In the genomic region with DNA sequence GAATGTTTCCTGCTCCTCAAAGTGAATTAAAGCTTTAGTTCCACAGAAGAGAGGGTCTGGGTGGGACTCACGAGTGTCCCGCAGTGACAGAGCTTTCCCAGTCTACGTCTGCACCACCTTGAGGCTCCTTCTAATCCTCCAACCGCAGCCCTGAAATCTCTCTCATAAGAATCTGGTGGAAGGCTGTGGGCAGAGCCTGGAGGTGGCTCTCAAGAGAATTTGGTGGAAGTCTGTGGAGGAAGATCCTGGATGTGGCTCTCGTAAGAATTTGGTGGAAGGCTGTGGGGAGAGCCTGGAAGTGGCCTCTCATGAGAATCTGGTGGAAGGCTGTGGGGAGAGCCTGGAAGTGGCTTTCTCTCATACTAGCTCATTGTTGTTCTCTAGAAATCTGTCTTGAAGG, we compare ENCODE assay signal across 1 cellular context.
TF ChIP-seq lines count a peak whose summit lies in the region.

No MANE protein-coding gene starts in this region.

TF ChIP-seq in K562, 482 proteins besides CTCF, POLR2A, EP300 and RAD21:
- TF ChIP-seq, protein P1, sequence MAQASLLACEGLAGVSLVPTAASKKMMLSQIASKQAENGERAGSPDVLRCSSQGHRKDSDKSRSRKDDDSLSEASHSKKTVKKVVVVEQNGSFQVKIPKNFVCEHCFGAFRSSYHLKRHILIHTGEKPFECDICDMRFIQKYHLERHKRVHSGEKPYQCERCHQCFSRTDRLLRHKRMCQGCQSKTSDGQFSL (CRISPR knock-in tag; IDR thresholded peaks at IDR 0.05): no peak
- TF ChIP-seq, protein P1 (tag; IDR thresholded peaks at IDR 0.05): no peak
- no peak for TF ChIP-seq ZNF23 (CRISPR knock-in tag; IDR thresholded peaks at IDR 0.05)
- no peak for TF ChIP-seq SRF (CRISPR knock-in tag; IDR thresholded peaks at IDR 0.05)
- TF ChIP-seq, protein P2, sequence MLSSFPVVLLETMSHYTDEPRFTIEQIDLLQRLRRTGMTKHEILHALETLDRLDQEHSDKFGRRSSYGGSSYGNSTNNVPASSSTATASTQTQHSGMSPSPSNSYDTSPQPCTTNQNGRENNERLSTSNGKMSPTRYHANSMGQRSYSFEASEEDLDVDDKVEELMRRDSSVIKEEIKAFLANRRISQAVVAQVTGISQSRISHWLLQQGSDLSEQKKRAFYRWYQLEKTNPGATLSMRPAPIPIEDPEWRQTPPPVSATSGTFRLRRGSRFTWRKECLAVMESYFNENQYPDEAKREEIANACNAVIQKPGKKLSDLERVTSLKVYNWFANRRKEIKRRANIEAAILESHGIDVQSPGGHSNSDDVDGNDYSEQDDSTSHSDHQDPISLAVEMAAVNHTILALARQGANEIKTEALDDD (IDR thresholded peaks at IDR 0.05): no peak
- TF ChIP-seq ZNF197 (CRISPR knock-in tag; IDR thresholded peaks at IDR 0.05; ENCODE audit: low read depth): no peak
- no peak for TF ChIP-seq HDAC8 (tag; IDR thresholded peaks at IDR 0.05)
- TF ChIP-seq POLR2AphosphoS5 (IDR thresholded peaks at IDR 0.05; ENCODE audit: control insufficient read depth, insufficient read depth, low read depth, low read length): no peak
- TF ChIP-seq, protein P3, sequence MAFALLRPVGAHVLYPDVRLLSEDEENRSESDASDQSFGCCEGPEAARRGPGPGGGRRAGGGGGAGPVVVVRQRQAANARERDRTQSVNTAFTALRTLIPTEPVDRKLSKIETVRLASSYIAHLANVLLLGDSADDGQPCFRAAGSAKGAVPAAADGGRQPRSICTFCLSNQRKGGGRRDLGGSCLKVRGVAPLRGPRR (CRISPR knock-in tag; IDR thresholded peaks at IDR 0.05): no peak
- TF ChIP-seq, protein P4, sequence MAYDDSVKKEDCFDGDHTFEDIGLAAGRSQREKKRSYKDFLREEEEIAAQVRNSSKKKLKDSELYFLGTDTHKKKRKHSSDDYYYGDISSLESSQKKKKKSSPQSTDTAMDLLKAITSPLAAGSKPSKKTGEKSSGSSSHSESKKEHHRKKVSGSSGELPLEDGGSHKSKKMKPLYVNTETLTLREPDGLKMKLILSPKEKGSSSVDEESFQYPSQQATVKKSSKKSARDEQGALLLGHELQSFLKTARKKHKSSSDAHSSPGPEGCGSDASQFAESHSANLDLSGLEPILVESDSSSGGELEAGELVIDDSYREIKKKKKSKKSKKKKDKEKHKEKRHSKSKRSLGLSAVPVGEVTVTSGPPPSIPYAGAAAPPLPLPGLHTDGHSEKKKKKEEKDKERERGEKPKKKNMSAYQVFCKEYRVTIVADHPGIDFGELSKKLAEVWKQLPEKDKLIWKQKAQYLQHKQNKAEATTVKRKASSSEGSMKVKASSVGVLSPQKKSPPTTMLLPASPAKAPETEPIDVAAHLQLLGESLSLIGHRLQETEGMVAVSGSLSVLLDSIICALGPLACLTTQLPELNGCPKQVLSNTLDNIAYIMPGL (CRISPR knock-in tag; IDR thresholded peaks at IDR 0.05): no peak
- TF ChIP-seq, protein P5, sequence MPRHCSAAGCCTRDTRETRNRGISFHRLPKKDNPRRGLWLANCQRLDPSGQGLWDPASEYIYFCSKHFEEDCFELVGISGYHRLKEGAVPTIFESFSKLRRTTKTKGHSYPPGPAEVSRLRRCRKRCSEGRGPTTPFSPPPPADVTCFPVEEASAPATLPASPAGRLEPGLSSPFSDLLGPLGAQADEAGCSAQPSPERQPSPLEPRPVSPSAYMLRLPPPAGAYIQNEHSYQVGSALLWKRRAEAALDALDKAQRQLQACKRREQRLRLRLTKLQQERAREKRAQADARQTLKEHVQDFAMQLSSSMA (CRISPR knock-in tag; IDR thresholded peaks at IDR 0.05): no peak
- no peak for TF ChIP-seq ZNF699 (CRISPR knock-in tag; IDR thresholded peaks at IDR 0.05; ENCODE audit: insufficient replicate concordance)
- no peak for TF ChIP-seq PHF8 (IDR thresholded peaks at IDR 0.05; ENCODE audit: borderline replicate concordance, low read length)
- no peak for TF ChIP-seq ZNF239 (CRISPR knock-in tag; IDR thresholded peaks at IDR 0.05)
- TF ChIP-seq DIDO1 (tag; IDR thresholded peaks at IDR 0.05; ENCODE audit: low read depth): no peak
- TF ChIP-seq CAMTA2 (CRISPR knock-in tag; conservative IDR thresholded peaks at IDR 0.05): no peak
- TF ChIP-seq SP1 (CRISPR knock-in tag; IDR thresholded peaks at IDR 0.05): no peak
